1 cellular context compared by ENCODE assay signal in the genomic region with DNA sequence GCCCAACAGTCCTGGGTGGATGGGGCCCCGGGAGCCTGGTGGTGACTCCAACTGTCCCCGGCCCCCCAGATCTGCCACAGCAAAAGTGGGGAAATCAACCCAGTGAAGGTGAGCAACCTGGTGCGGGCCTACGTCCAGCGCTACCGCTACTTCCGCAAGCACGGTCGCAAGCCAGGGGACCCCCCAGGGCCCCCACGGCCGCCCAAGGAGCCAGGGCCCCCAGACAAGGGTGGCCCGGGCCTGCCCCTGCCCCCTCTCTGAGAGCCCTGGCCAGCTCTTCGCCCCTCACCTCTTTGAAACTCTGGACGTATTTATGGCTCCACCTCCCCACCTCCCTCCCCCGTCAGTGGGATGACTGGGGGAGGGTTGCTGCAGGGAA.
TF ChIP-seq lines count a peak whose summit lies in the region.

No MANE protein-coding gene starts in this region.

TF ChIP-seq in endothelial cell of umbilical vein, 7 proteins besides CTCF, POLR2A, EP300 and RAD21:
- TF ChIP-seq MYC (IDR thresholded peaks at IDR 0.05; ENCODE audit: low read depth, low read length) (no peak), JUN (IDR thresholded peaks at IDR 0.05; ENCODE audit: borderline replicate concordance, insufficient read depth, insufficient read length, low read depth) (no peak), GATA2 (IDR thresholded peaks at IDR 0.05; ENCODE audit: insufficient read depth, insufficient read length, low read depth, low read length) (no peak), FOS (IDR thresholded peaks at IDR 0.05; ENCODE audit: borderline replicate concordance, insufficient read depth, low read length) (no peak), EZH2 (IDR thresholded peaks at IDR 0.05; ENCODE audit: borderline replicate concordance, low read depth, low read length, severe bottlenecking) (no peak), POLR2AphosphoS5 (IDR thresholded peaks at IDR 0.05; ENCODE audit: insufficient read depth, low read depth, low read length) (no peak)
- TF ChIP-seq, protein P1, sequence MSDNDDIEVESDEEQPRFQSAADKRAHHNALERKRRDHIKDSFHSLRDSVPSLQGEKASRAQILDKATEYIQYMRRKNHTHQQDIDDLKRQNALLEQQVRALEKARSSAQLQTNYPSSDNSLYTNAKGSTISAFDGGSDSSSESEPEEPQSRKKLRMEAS (IDR thresholded peaks at IDR 0.05; ENCODE audit: insufficient read depth, insufficient read length) = no peak
